8 cellular contexts compared by ENCODE assay signal in genomic region chr3:38345879-38346583, GRCh38. TPM values are rescaled to one million over a fixed set of nuclear protein-coding genes. Genes with fewer than 3 reads are reported as not detected.
DNase-seq lines count a peak whose midpoint lies in the region; ATAC-seq and TF ChIP-seq lines count a peak whose summit lies in the region.

No MANE protein-coding gene starts in this region.

- TF ChIP-seq POLR2A in heart left ventricle (IDR thresholded peaks at IDR 0.05) = no peak

- CTCF ChIA-PET in activated naive CD4-positive, alpha-beta T cell treated with anti-CD3 and anti-CD28 coated beads, Interleukin-2, amount 10 ng/mL, durations not matched to agents 7 days and 5 days (lab: Charles Lee) = interaction anchor here (0.6 to 5.9 kb wide), 30 partner anchors 9 to 373 kb away, joined by 3 to 99 read pairs (median 4); partner anchors contain the start of genes ACAA1, EXOG and OXSR1

- H3K9me3 Mint-ChIP-seq in activated naive CD4-positive, alpha-beta T cell treated with anti-CD3 and anti-CD28 coated beads, Interleukin-2, amount 10 ng/mL, durations not matched to agents 7 days and 5 days = no peaks in the 10 kb centered on the region
- no peaks in the 10 kb centered on the region for H3K9me3 Mint-ChIP-seq in stimulated activated memory B cell treated with anti-CD40 and anti-IgM and Interleukin-4, amounts not matched to agents 10 μg/mL and 1 μg/mL and 100 μg/mL, for 72 hours

- peaks cover 4% of the 10 kb centered on the region for H3K27me3 Mint-ChIP-seq in activated naive CD4-positive, alpha-beta T cell treated with anti-CD3 and anti-CD28 coated beads, Interleukin-2, amount 10 ng/mL, durations not matched to agents 7 days and 5 days
- H3K27me3 Mint-ChIP-seq in stimulated activated memory B cell treated with anti-CD40 and anti-IgM and Interleukin-4, amounts not matched to agents 10 μg/mL and 1 μg/mL and 100 μg/mL, for 72 hours = no peaks in the 10 kb centered on the region

- H3K4me3 Mint-ChIP-seq in activated naive CD4-positive, alpha-beta T cell treated with anti-CD3 and anti-CD28 coated beads, Interleukin-2, amount 10 ng/mL, durations not matched to agents 7 days and 5 days = peak overlapping the region; percentile 76
- peak overlapping the region; percentile 80 for H3K4me3 Mint-ChIP-seq in stimulated activated memory B cell treated with anti-CD40 and anti-IgM and Interleukin-4, amounts not matched to agents 10 μg/mL and 1 μg/mL and 100 μg/mL, for 72 hours

- H3K9me3 ChIP-seq in SJCRH30 (replicated peaks) (no peaks in the 10 kb centered on the region), heart left ventricle (no peaks in the 10 kb centered on the region)

- H3K36me3 ChIP-seq in SJCRH30 (no peaks in the 10 kb centered on the region), heart left ventricle (no peaks in the 10 kb centered on the region)

- H3K27me3 ChIP-seq in SJCRH30 (no peaks in the 10 kb centered on the region), heart left ventricle (no peaks in the 10 kb centered on the region)

- ATAC-seq in heart left ventricle = peak in 3 of 4 donors; percentile 19 to 48 (median 41)
- ATAC-seq in stimulated activated memory B cell treated with anti-CD40 and anti-IgM and Interleukin-4, amounts not matched to agents 10 μg/mL and 1 μg/mL and 100 μg/mL, for 72 hours = no peak

- H3K27ac Mint-ChIP-seq in activated naive CD4-positive, alpha-beta T cell treated with anti-CD3 and anti-CD28 coated beads, Interleukin-2, amount 10 ng/mL, durations not matched to agents 7 days and 5 days = peak overlapping the region; percentile 62
- peak overlapping the region; percentile 33 for H3K27ac Mint-ChIP-seq in stimulated activated memory B cell treated with anti-CD40 and anti-IgM and Interleukin-4, amounts not matched to agents 10 μg/mL and 1 μg/mL and 100 μg/mL, for 72 hours

- no peaks in the 10 kb centered on the region for H3K36me3 Mint-ChIP-seq in activated naive CD4-positive, alpha-beta T cell treated with anti-CD3 and anti-CD28 coated beads, Interleukin-2, amount 10 ng/mL, durations not matched to agents 7 days and 5 days
- H3K36me3 Mint-ChIP-seq in stimulated activated memory B cell treated with anti-CD40 and anti-IgM and Interleukin-4, amounts not matched to agents 10 μg/mL and 1 μg/mL and 100 μg/mL, for 72 hours = no peaks in the 10 kb centered on the region

- intact Hi-C loops in heart left ventricle (cut with DNase I) = loop anchor here (2.0 to 10.0 kb wide), 6 partner anchors 131 to 231 kb away; partner anchors contain the start of genes ACAA1 (in 2 of the 10) and MYD88 (in 2 of the 10)

- TF ChIP-seq CTCF in heart left ventricle (IDR thresholded peaks at IDR 0.05) = no peak

- DNase-seq in activated naive CD4-positive, alpha-beta T cell treated with anti-CD3 and anti-CD28 coated beads, Interleukin-2, amount 10 ng/mL, durations not matched to agents 7 days and 5 days = no peak
- DNase-seq in activated naive CD4-positive, alpha-beta T cell treated with Interleukin-2 at 50 U/mL for 16 hours = no peak
- DNase-seq in SJCRH30 (no peak), heart left ventricle (no peak), ureter (ENCODE audit: low spot score) (no peak), NCI-H146 treated with DMSO at 0.1 percent for 48 hours (lab: John Stamatoyannopoulos, UW; ENCODE audit: unreplicated experiment) (no peak)
- DNase-seq in activated CD4-positive, alpha-beta T cell treated with anti-CD3 and anti-CD28 coated beads, Interleukin-2, amount 50 U/mL, for 4 hours = no peak

- H3K4me1 Mint-ChIP-seq in activated naive CD4-positive, alpha-beta T cell treated with anti-CD3 and anti-CD28 coated beads, Interleukin-2, amount 10 ng/mL, durations not matched to agents 7 days and 5 days = peaks cover 6% of the 10 kb centered on the region
- H3K4me1 Mint-ChIP-seq in stimulated activated memory B cell treated with anti-CD40 and anti-IgM and Interleukin-4, amounts not matched to agents 10 μg/mL and 1 μg/mL and 100 μg/mL, for 72 hours = peaks cover 5% of the 10 kb centered on the region

- H3K27ac ChIP-seq in SJCRH30 (no peak overlapping the region), heart left ventricle (peak overlapping the region in 2 of 12 donors; percentile 38 to 44)

- peak overlapping the region; percentile 70 for H3K4me3 ChIP-seq in SJCRH30
- H3K4me3 ChIP-seq in heart left ventricle = peak overlapping the region in 11 of 12 donors; percentile 44 to 93 (median 65)

- no peaks in the 10 kb centered on the region for H3K4me1 ChIP-seq in SJCRH30
- peaks cover 0 to 29% (median 3%) of the 10 kb centered on the region in 12 donors for H3K4me1 ChIP-seq in heart left ventricle

- 47 to 65% (median 49%) methylated on average over 6 to 9 of the region's 9 CpGs for WGBS in heart left ventricle, 4 donors

RNA-seq across cellular contexts. Expression of gene XYLB, which starts 0.6 kb away (rescaled TPM):
- total RNA-seq in SJCRH30 (2014; rRNA removed; shearing (Covaris generic)) = 2.7 and 2.8 TPM in 2 replicates
- total RNA-seq in heart left ventricle (1 to 10 TPM in 5 of 9 donors, under 1 TPM in 4; 0.35 to 2.9 (median 1.3) TPM), ureter (19.3 TPM)
- under 1 TPM; 0.23 to 0.42 TPM for polyA plus RNA-seq in heart left ventricle
